In genomic region chr19:47581605-47582319, GRCh38 we compare ENCODE assay signal across 11 cellular contexts. TPM values are rescaled to one million over a fixed set of nuclear protein-coding genes. Genes with fewer than 3 reads are reported as not detected.
DNase-seq lines count a peak whose midpoint lies in the region; FAIRE-seq and TF ChIP-seq lines count a peak whose summit lies in the region.
"Had no signal": no experiment of that assay in that cellular context is flagged by ENCODE, and none has a peak within 500 bp of the region (broad histone marks: within the 10 kb centered on the region; RNA-seq: fewer than 3 reads in every experiment).

No MANE protein-coding gene starts in this region.

- H3K9ac ChIP-seq in OCI-LY3 (ENCODE audit: low read length), result no peak overlapping the region

- no peak for TF ChIP-seq POLR2A in suprapubic skin (IDR thresholded peaks at IDR 0.05)
- TF ChIP-seq POLR2A in GM12891 (IDR thresholded peaks at IDR 0.05; ENCODE audit: low read depth, low read length), result no peak

- no peaks in the 10 kb centered on the region for H3K79me2 ChIP-seq in OCI-LY3 (ENCODE audit: low read length)

- FAIRE-seq in GM12891 (lab: Jason Lieb, UNC), result no peak
- FAIRE-seq: G401.6 had no signal

- H3K27me3 Mint-ChIP-seq in activated CD4-positive, alpha-beta T cell treated with anti-CD3 and anti-CD28 coated beads, Interleukin-2, amount 10 ng/mL, durations not matched to agents 7 days and 5 days, result no peaks in the 10 kb centered on the region

- H3K36me3 Mint-ChIP-seq in activated CD4-positive, alpha-beta T cell treated with anti-CD3 and anti-CD28 coated beads, Interleukin-2, amount 10 ng/mL, durations not matched to agents 7 days and 5 days (ENCODE audit: low read depth), result no peaks in the 10 kb centered on the region

- peak overlapping the region; percentile 58; the same call in 1 of the 2 replicates for H2AFZ ChIP-seq in OCI-LY3 (ENCODE audit: low read depth, low read length)

- H3K27ac ChIP-seq in OCI-LY3 (ENCODE audit: low read length), result no peak overlapping the region
- peak overlapping the region; percentile 60 to 92 for H3K27ac ChIP-seq in esophagus (ENCODE audit: low read depth in 2 of 2, low read length in 1 of 2)
- peak overlapping the region; percentile 64 for H3K27ac ChIP-seq in suprapubic skin

- DNase-seq in activated CD4-positive, alpha-beta T cell treated with anti-CD3 and anti-CD28 coated beads, Interleukin-2, amount 10 ng/mL, durations not matched to agents 7 days and 5 days, result no peak
- DNase-seq in activated CD4-positive, alpha-beta T cell treated with anti-CD3 and anti-CD28 coated beads, Interleukin-2, amount 50 U/mL, for 1 hour, result no peak
- no peak for DNase-seq in suprapubic skin (ENCODE audit: low spot score in 2 of 2)
- no peak for DNase-seq in NCI-H2227 treated with DMSO at 0.1 percent for 48 hours (lab: John Stamatoyannopoulos, UW)
- no peak for DNase-seq in midbrain (lab: John Stamatoyannopoulos, UW)
- no peak for DNase-seq in GM12891 (ENCODE audit: insufficient read length, low spot score)
- DNase-seq: activated gamma-delta T cell treated with Interleukin-2 at 50 U/mL for 16 hours, NCI-H146 had no signal

- POLR2A ChIA-PET in activated CD4-positive, alpha-beta T cell treated with anti-CD3 and anti-CD28 coated beads, Interleukin-2, amount 10 ng/mL, durations not matched to agents 7 days and 5 days (lab: Charles Lee), result no interaction called here

- peaks cover 6% of the 10 kb centered on the region for H3K9me3 Mint-ChIP-seq in activated CD4-positive, alpha-beta T cell treated with anti-CD3 and anti-CD28 coated beads, Interleukin-2, amount 10 ng/mL, durations not matched to agents 7 days and 5 days

- H3K27me3 ChIP-seq in OCI-LY3 (ENCODE audit: low read depth, low read length) (peaks cover 7% of the 10 kb centered on the region; the same call in 1 of the 2 replicates), esophagus (ENCODE audit: control insufficient read depth in 1 of 2, insufficient read depth in 2 of 2, low read length in 2 of 2) (no peaks in the 10 kb centered on the region), suprapubic skin (no peaks in the 10 kb centered on the region)

- peak overlapping the region; percentile 21 for H3K4me3 Mint-ChIP-seq in activated CD4-positive, alpha-beta T cell treated with anti-CD3 and anti-CD28 coated beads, Interleukin-2, amount 10 ng/mL, durations not matched to agents 7 days and 5 days

- peaks cover 10% of the 10 kb centered on the region; the same call in 1 of the 2 replicates for H3K9me3 ChIP-seq in OCI-LY3 (ENCODE audit: insufficient read depth, low read length)
- no peaks in the 10 kb centered on the region for H3K9me3 ChIP-seq in esophagus (ENCODE audit: control insufficient read depth in 2 of 2, insufficient read depth in 1 of 2, low read depth in 1 of 2, low read length in 1 of 2)
- no peaks in the 10 kb centered on the region for H3K9me3 ChIP-seq in suprapubic skin

- H3K36me3 ChIP-seq in OCI-LY3 (replicated peaks; ENCODE audit: low read depth, low read length) (no peaks in the 10 kb centered on the region), esophagus (ENCODE audit: control insufficient read depth in 2 of 2, insufficient read depth in 2 of 2, low read length in 1 of 2) (peaks cover 0 to 2% of the 10 kb centered on the region in 2 donors), suprapubic skin (no peaks in the 10 kb centered on the region)

- no peaks in the 10 kb centered on the region for H4K20me1 ChIP-seq in OCI-LY3 (ENCODE audit: insufficient read depth, low read length)

- 43% methylated on average over 6 of the region's 6 CpGs for WGBS in esophagus, 2 donors
- WGBS in suprapubic skin, result 50% methylated on average over 6 of the region's 6 CpGs

- CTCF ChIA-PET in activated CD4-positive, alpha-beta T cell treated with anti-CD3 and anti-CD28 coated beads, Interleukin-2, amount 10 ng/mL, durations not matched to agents 7 days and 5 days (lab: Charles Lee), result interaction anchor here (0.7 kb wide), 1 partner anchor 63 kb away, joined by 3 read pairs; no protein-coding TSS in a partner anchor

- peaks cover 47% of the 10 kb centered on the region for H3K4me1 Mint-ChIP-seq in activated CD4-positive, alpha-beta T cell treated with anti-CD3 and anti-CD28 coated beads, Interleukin-2, amount 10 ng/mL, durations not matched to agents 7 days and 5 days

- H3K4me2 ChIP-seq in OCI-LY3 (ENCODE audit: low read length), result no peak overlapping the region

- H3K4me1 ChIP-seq in OCI-LY3 (ENCODE audit: low read length), result no peaks in the 10 kb centered on the region
- H3K4me1 ChIP-seq in esophagus (ENCODE audit: control insufficient read depth in 2 of 2, insufficient read depth in 2 of 2, low read length in 1 of 2), result peaks cover 2 to 4% of the 10 kb centered on the region in 2 donors
- peaks cover 26% of the 10 kb centered on the region for H3K4me1 ChIP-seq in suprapubic skin

- TF ChIP-seq CTCF in OCI-LY3 (IDR thresholded peaks at IDR 0.05; ENCODE audit: low read depth, low read length) (no peak), suprapubic skin (IDR thresholded peaks at IDR 0.05) (no peak)

- no peak overlapping the region for H3K4me3 ChIP-seq in OCI-LY3 (ENCODE audit: low read length)
- H3K4me3 ChIP-seq in esophagus (ENCODE audit: low read depth in 1 of 2, low read length in 2 of 2), result no peak overlapping the region
- no peak overlapping the region for H3K4me3 ChIP-seq in suprapubic skin

- no peak for TF ChIP-seq EP300 in suprapubic skin (IDR thresholded peaks at IDR 0.05)

- peak overlapping the region; percentile 79 for H3K27ac Mint-ChIP-seq in activated CD4-positive, alpha-beta T cell treated with anti-CD3 and anti-CD28 coated beads, Interleukin-2, amount 10 ng/mL, durations not matched to agents 7 days and 5 days

TF ChIP-seq in GM12891, 5 proteins besides CTCF, POLR2A, EP300 and RAD21:
- no peak for TF ChIP-seq PAX5 (IDR thresholded peaks at IDR 0.05; ENCODE audit: insufficient read depth, low read length, severe bottlenecking)
- no peak for TF ChIP-seq POLR2AphosphoS5 (IDR thresholded peaks at IDR 0.05; ENCODE audit: low read depth, low read length)
- TF ChIP-seq TAF1 (IDR thresholded peaks at IDR 0.05; ENCODE audit: low read depth, low read length), result no peak
- TF ChIP-seq SPI1 (IDR thresholded peaks at IDR 0.05; ENCODE audit: low read depth, low read length), result no peak
- TF ChIP-seq POU2F2 (IDR thresholded peaks at IDR 0.05; ENCODE audit: low read depth, low read length), result no peak

RNA-seq across cellular contexts. Expression of gene ZNF541, which starts 8.8 kb away (rescaled TPM):
- under 1 TPM; 0.35 to 0.40 TPM for total RNA-seq in activated CD4-positive, alpha-beta T cell treated with anti-CD3 and anti-CD28 coated beads, Interleukin-2, amount 10 ng/mL, durations not matched to agents 7 days and 5 days
- polyA plus RNA-seq in esophagus, result under 1 TPM; 0.06 to 0.14 TPM
- total RNA-seq in suprapubic skin, result under 1 TPM in 3 of 4 donors, not detected in 1; 0.49 to 0.80 (median 0.51) TPM
- polyA plus RNA-seq in GM12891 (2012; ENCODE audit: low read depth, missing spikeins), result 0.06 TPM

RNA-seq across cellular contexts. Expression of gene BICRA, which starts 27.2 kb away (rescaled TPM):
- total RNA-seq in activated CD4-positive, alpha-beta T cell treated with anti-CD3 and anti-CD28 coated beads, Interleukin-2, amount 10 ng/mL, durations not matched to agents 7 days and 5 days, result 10 to 100 TPM; 23.3 to 25.5 TPM
- polyA plus RNA-seq in esophagus, result 1 to 10 TPM; 4.0 to 8.5 TPM
- 10 to 100 TPM; 10.7 to 33.6 (median 22.9) TPM for total RNA-seq in suprapubic skin
- polyA plus RNA-seq in GM12891 (2012; ENCODE audit: low read depth, missing spikeins), result 4.2 TPM
